11 cellular contexts compared by ENCODE assay signal in the genomic region with DNA sequence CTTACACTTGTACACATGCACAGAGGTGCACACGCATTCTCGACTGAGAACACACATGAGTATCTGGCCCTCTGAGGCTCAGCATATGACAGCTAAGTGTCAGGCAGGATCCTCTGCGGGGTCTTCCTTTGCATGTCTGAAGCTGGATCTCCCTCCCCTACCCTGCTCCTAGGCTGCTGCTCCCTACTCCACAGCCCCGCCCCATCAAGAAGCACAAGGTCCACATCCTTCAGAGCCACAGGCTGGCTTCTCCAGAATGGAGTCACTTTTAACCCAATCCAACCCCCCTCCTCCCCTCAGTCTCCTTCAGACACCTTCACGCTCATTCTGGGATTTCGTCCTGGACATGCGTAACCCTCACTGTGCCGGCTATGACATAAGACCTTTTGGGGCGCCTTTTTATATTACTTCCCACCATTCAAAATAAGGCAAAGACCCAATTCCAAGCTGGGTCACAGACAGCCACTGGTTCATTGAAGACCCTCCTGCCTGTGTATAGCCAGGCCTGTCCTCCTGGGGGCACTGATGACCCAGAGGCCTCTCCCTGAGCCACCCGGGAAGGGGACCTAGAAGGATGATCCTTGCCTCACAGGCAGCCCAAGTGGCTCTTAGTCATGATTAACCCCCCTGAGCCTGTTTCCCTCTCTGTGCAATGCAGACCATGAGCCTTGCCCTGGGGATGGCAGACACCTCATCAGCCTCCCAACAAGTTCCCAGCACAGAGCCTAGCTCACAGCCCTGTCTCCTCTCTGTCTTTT. TPM values are rescaled to one million over a fixed set of nuclear protein-coding genes. Genes with fewer than 3 reads are reported as not detected.
A peak's percentile ranks its signal among the peaks of the same experiment; 100 is the strongest.
DNase-seq lines count a peak whose midpoint lies in the region; ATAC-seq lines count a peak whose summit lies in the region.
"Had no signal": no experiment of that assay in that cellular context is flagged by ENCODE, and none has a peak within 500 bp of the region (broad histone marks: within the 10 kb centered on the region; RNA-seq: fewer than 3 reads in every experiment).

No MANE protein-coding gene starts in this region.

- no peaks in the 10 kb centered on the region for H3K27me3 ChIP-seq in ACC112 (ENCODE audit: insufficient read depth, low read length)

- peak; percentile 64 for DNase-seq in EH (ENCODE audit: low read depth)
- no peak for DNase-seq in T-helper 17 cell
- peak; percentile 23 for DNase-seq in kidney tubule cell (ENCODE audit: low spot score)
- DNase-seq in stimulated activated CD4-positive, alpha-beta T cell treated with anti-CD3 and anti-CD28 coated beads, Interleukin-4, amount 100 ng/mL, for 24 hours, result no peak
- DNase-seq in NCI-H748 treated with DMSO at 0.1 percent for 48 hours (lab: John Stamatoyannopoulos, UW), result no peak
- DNase-seq in activated CD4-positive, alpha-beta memory T cell treated with anti-CD3 and anti-CD28 coated beads, Interleukin-2, amount 10 ng/mL, durations not matched to agents 7 days and 5 days, result no peak
- DNase-seq: esophagus squamous epithelium, NCI-H2171 treated with DMSO at 0.1 percent for 48 hours had no signal

- H2AFZ ChIP-seq in ACC112 (ENCODE audit: low read length, unreplicated experiment), result no peak overlapping the region

- peak overlapping the region; percentile 19; the same call in 1 of the 2 replicates for H3K27ac ChIP-seq in ACC112 (ENCODE audit: low read depth, low read length)
- H3K27ac ChIP-seq: esophagus squamous epithelium had no signal

- no peaks in the 10 kb centered on the region for H3K9me3 ChIP-seq in T-helper 17 cell (ENCODE audit: control insufficient read depth, low read length, poor library complexity, severe bottlenecking)
- H3K9me3 ChIP-seq: esophagus squamous epithelium had no signal

- H3K36me3 Mint-ChIP-seq in T-helper 17 cell (ENCODE audit: low read depth), result no peaks in the 10 kb centered on the region
- H3K36me3 Mint-ChIP-seq in activated CD4-positive, alpha-beta memory T cell treated with anti-CD3 and anti-CD28 coated beads, Interleukin-2, amount 10 ng/mL, durations not matched to agents 7 days and 5 days (ENCODE audit: low read depth), result no peaks in the 10 kb centered on the region

- H3K4me3 Mint-ChIP-seq in T-helper 17 cell, result peak overlapping the region; percentile 81
- H3K4me3 Mint-ChIP-seq in activated CD4-positive, alpha-beta memory T cell treated with anti-CD3 and anti-CD28 coated beads, Interleukin-2, amount 10 ng/mL, durations not matched to agents 7 days and 5 days, result no peak overlapping the region
- H3K4me3 Mint-ChIP-seq: activated T-helper 1 cell treated with anti-CD3 and anti-CD28 coated beads, Interleukin-12 subunit alpha, Interleukin-12 subunit beta, Interleukin-2, Interleukin-4 antibody, amounts not matched to agents 30 ng/mL and 10 ng/mL and 1 ng/mL, durations not matched to agents 14 hours and 24 hours and 36 hours had no signal

- POLR2A ChIA-PET in activated CD4-positive, alpha-beta memory T cell treated with anti-CD3 and anti-CD28 coated beads, Interleukin-2, amount 10 ng/mL, durations not matched to agents 7 days and 5 days (lab: Charles Lee), result interaction anchor here (1.2 to 2.6 kb wide), 4 partner anchors 8 to 98 kb away, joined by 3 to 11 read pairs (median 4); no protein-coding TSS in a partner anchor

- ATAC-seq in T-helper 17 cell, result no peak
- ATAC-seq in GM21526 (IDR thresholded peaks at IDR 0.05; ENCODE audit: low FRiP score, unreplicated experiment), result no peak

- H3K4me3 ChIP-seq in ACC112 (ENCODE audit: low read depth, low read length), result no peak overlapping the region

- H3K4me1 Mint-ChIP-seq in T-helper 17 cell, result peaks cover 16% of the 10 kb centered on the region
- peaks cover 26% of the 10 kb centered on the region for H3K4me1 Mint-ChIP-seq in activated CD4-positive, alpha-beta memory T cell treated with anti-CD3 and anti-CD28 coated beads, Interleukin-2, amount 10 ng/mL, durations not matched to agents 7 days and 5 days

- no peaks in the 10 kb centered on the region for H3K9me3 Mint-ChIP-seq in activated CD4-positive, alpha-beta memory T cell treated with anti-CD3 and anti-CD28 coated beads, Interleukin-2, amount 10 ng/mL, durations not matched to agents 7 days and 5 days
- H3K9me3 Mint-ChIP-seq: activated T-helper 1 cell treated with anti-CD3 and anti-CD28 coated beads, Interleukin-12 subunit alpha, Interleukin-12 subunit beta, Interleukin-2, Interleukin-4 antibody, amounts not matched to agents 30 ng/mL and 10 ng/mL and 1 ng/mL, durations not matched to agents 14 hours and 24 hours and 36 hours had no signal

- peak overlapping the region; percentile 68 for H3K27ac Mint-ChIP-seq in T-helper 17 cell
- no peak overlapping the region for H3K27ac Mint-ChIP-seq in activated CD4-positive, alpha-beta memory T cell treated with anti-CD3 and anti-CD28 coated beads, Interleukin-2, amount 10 ng/mL, durations not matched to agents 7 days and 5 days
- H3K27ac Mint-ChIP-seq: activated T-helper 1 cell treated with anti-CD3 and anti-CD28 coated beads, Interleukin-12 subunit alpha, Interleukin-12 subunit beta, Interleukin-2, Interleukin-4 antibody, amounts not matched to agents 30 ng/mL and 10 ng/mL and 1 ng/mL, durations not matched to agents 14 hours and 24 hours and 36 hours had no signal

- no peaks in the 10 kb centered on the region for H3K27me3 Mint-ChIP-seq in T-helper 17 cell
- H3K27me3 Mint-ChIP-seq in activated CD4-positive, alpha-beta memory T cell treated with anti-CD3 and anti-CD28 coated beads, Interleukin-2, amount 10 ng/mL, durations not matched to agents 7 days and 5 days, result peaks cover 41% of the 10 kb centered on the region

- H3K36me3 ChIP-seq in ACC112 (ENCODE audit: insufficient read depth, low read length), result no peaks in the 10 kb centered on the region
- H3K36me3 ChIP-seq: esophagus squamous epithelium had no signal

- CTCF ChIA-PET in activated CD4-positive, alpha-beta memory T cell treated with anti-CD3 and anti-CD28 coated beads, Interleukin-2, amount 10 ng/mL, durations not matched to agents 7 days and 5 days (lab: Charles Lee), result interaction anchor here (0.7 kb wide), 1 partner anchor 205 kb away, joined by 3 read pairs; no protein-coding TSS in a partner anchor

- H3K79me2 ChIP-seq in ACC112 (ENCODE audit: control insufficient read depth, insufficient read depth, low read length, unreplicated experiment), result no peaks in the 10 kb centered on the region

- peaks cover 31% of the 10 kb centered on the region for H3K4me1 ChIP-seq in ACC112 (ENCODE audit: control insufficient read depth, insufficient read depth, low read length, unreplicated experiment)

RNA-seq across cellular contexts. Expression of a gene that starts 4.7 kb away (rescaled TPM):
- 1 to 10 TPM; 1.0 to 1.4 TPM for total RNA-seq in T-helper 17 cell
- under 1 TPM; 0.68 to 0.81 TPM for total RNA-seq in activated CD4-positive, alpha-beta memory T cell treated with anti-CD3 and anti-CD28 coated beads, Interleukin-2, amount 10 ng/mL, durations not matched to agents 7 days and 5 days

RNA-seq across cellular contexts. Expression of a gene that starts 55.6 kb away (rescaled TPM):
- total RNA-seq in T-helper 17 cell, result not detected
- not detected for total RNA-seq in activated CD4-positive, alpha-beta memory T cell treated with anti-CD3 and anti-CD28 coated beads, Interleukin-2, amount 10 ng/mL, durations not matched to agents 7 days and 5 days
- total RNA-seq: activated T-helper 1 cell treated with anti-CD3 and anti-CD28 coated beads, Interleukin-12 subunit alpha, Interleukin-12 subunit beta, Interleukin-2, Interleukin-4 antibody, amounts not matched to agents 30 ng/mL and 10 ng/mL and 1 ng/mL, durations not matched to agents 14 hours and 24 hours and 36 hours had no signal

RNA-seq across cellular contexts. Expression of a gene that starts 56.4 kb away (rescaled TPM):
- 1 to 10 TPM in 1 of 2 donors, under 1 TPM in 1; 0.30 to 7.5 TPM for total RNA-seq in T-helper 17 cell
- under 1 TPM; 0.08 to 0.15 TPM for total RNA-seq in activated CD4-positive, alpha-beta memory T cell treated with anti-CD3 and anti-CD28 coated beads, Interleukin-2, amount 10 ng/mL, durations not matched to agents 7 days and 5 days
- total RNA-seq: activated T-helper 1 cell treated with anti-CD3 and anti-CD28 coated beads, Interleukin-12 subunit alpha, Interleukin-12 subunit beta, Interleukin-2, Interleukin-4 antibody, amounts not matched to agents 30 ng/mL and 10 ng/mL and 1 ng/mL, durations not matched to agents 14 hours and 24 hours and 36 hours had no signal

Comparison
In these comparisons a context has a peak if more than half of its experiments do, and no peak if none do; other contexts are left out.
1. DNase-seq: peak in EH (single experiment) and kidney tubule cell (single experiment); none in T-helper 17 cell (0 of 3), stimulated activated CD4-positive, alpha-beta T cell treated with anti-CD3 and anti-CD28 coated beads, Interleukin-4, amount 100 ng/mL, for 24 hours (single experiment), NCI-H748 treated with DMSO at 0.1 percent for 48 hours (single experiment) and activated CD4-positive, alpha-beta memory T cell treated with anti-CD3 and anti-CD28 coated beads, Interleukin-2, amount 10 ng/mL, durations not matched to agents 7 days and 5 days (single experiment).